ENCODE assay signal across 9 cellular contexts in the genomic region with DNA sequence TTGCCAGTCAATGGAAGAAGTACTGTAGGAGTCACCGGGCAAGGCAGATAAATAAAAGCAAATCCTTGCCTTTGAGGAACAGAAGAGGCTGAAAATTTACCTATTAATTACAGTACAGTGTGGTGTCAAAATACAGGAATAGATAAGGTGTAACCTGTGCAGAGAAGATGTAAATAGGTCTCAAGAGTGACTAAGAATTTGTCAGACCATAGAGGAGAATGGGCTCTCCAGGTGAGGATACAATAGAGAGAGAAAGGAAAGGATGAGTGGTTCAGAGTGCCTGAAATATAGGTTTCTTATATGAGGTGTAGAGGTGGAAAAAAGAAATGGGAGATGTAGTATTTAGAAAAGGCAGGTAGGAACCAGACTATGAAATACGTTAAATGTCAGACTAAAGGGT. TPM values are rescaled to one million over a fixed set of nuclear protein-coding genes. Genes with fewer than 3 reads are reported as not detected.
DNase-seq lines count a peak whose midpoint lies in the region; ATAC-seq and TF ChIP-seq lines count a peak whose summit lies in the region.
"Had no signal": no experiment of that assay in that cellular context is flagged by ENCODE, and none has a peak within 500 bp of the region (broad histone marks: within the 10 kb centered on the region; RNA-seq: fewer than 3 reads in every experiment).

No MANE protein-coding gene starts in this region.

- H3K27me3 Mint-ChIP-seq in T-helper 2 cell treated with Interferon-gamma antibody and Interleukin-4, amounts not matched to agents 5 μg/mL and 100 μg/mL, for 36 hours (ENCODE audit: low read depth): no peaks in the 10 kb centered on the region
- no peaks in the 10 kb centered on the region for H3K27me3 Mint-ChIP-seq in activated CD4-positive, alpha-beta memory T cell treated with anti-CD3 and anti-CD28 coated beads, Interleukin-2, amount 10 ng/mL, durations not matched to agents 7 days and 5 days
- peaks cover 2% of the 10 kb centered on the region for H3K27me3 Mint-ChIP-seq in glutamatergic neuron (ENCODE audit: unreplicated experiment)
- H3K27me3 Mint-ChIP-seq in CD14-positive monocyte (ENCODE audit: low read depth in 3 of 3): peaks cover 0 to 11% (median 2%) of the 10 kb centered on the region in 3 donors

- no peak overlapping the region for H3K14ac ChIP-seq in trophoblast cell (ENCODE audit: low read length)

- no peak overlapping the region for H3K27ac ChIP-seq in trophoblast cell (ENCODE audit: low read depth, low read length)

- POLR2A ChIA-PET in activated CD4-positive, alpha-beta memory T cell treated with anti-CD3 and anti-CD28 coated beads, Interleukin-2, amount 10 ng/mL, durations not matched to agents 7 days and 5 days (lab: Charles Lee): no interaction called here

- H2AFZ ChIP-seq in trophoblast cell (ENCODE audit: insufficient read depth, low read length, poor library complexity): no peak overlapping the region

- peak overlapping the region; percentile 76 for H3K4me2 ChIP-seq in trophoblast cell (ENCODE audit: low read length)

- H3K4me3 ChIP-seq in trophoblast cell (ENCODE audit: low read depth, low read length): no peak overlapping the region

- TF ChIP-seq CTCF in glutamatergic neuron (IDR thresholded peaks at IDR 0.05; ENCODE audit: partially characterized antibody, unreplicated experiment) (no peak), CD14-positive monocyte (IDR thresholded peaks at IDR 0.05) (no peak)

- no peak for DNase-seq in T-helper 2 cell treated with Interferon-gamma antibody and Interleukin-4, amounts not matched to agents 5 μg/mL and 100 μg/mL, for 36 hours (ENCODE audit: low spot score)
- DNase-seq in T-helper 2 cell (no peak), glutamatergic neuron (no peak), trophoblast cell (no peak), CD14-positive monocyte (ENCODE audit: low spot score) (no peak), NCI-H345 (lab: John Stamatoyannopoulos, UW) (no peak)
- no peak for DNase-seq in activated CD4-positive, alpha-beta memory T cell treated with anti-CD3 and anti-CD28 coated beads, Interleukin-2, amount 10 ng/mL, durations not matched to agents 7 days and 5 days
- DNase-seq: NCI-H187 had no signal

- no peak overlapping the region for H3K4ac ChIP-seq in trophoblast cell (ENCODE audit: low read depth, low read length)

- H3K36me3 ChIP-seq in trophoblast cell (ENCODE audit: control insufficient read depth in 1 of 2, insufficient read depth in 2 of 2, low read length in 2 of 2): no peaks in the 10 kb centered on the region

- H3K79me2 ChIP-seq in trophoblast cell (ENCODE audit: control insufficient read depth, insufficient read depth, low read length, poor library complexity): no peaks in the 10 kb centered on the region

- peak overlapping the region; percentile 97 for H3K4me3 Mint-ChIP-seq in T-helper 2 cell treated with Interferon-gamma antibody and Interleukin-4, amounts not matched to agents 5 μg/mL and 100 μg/mL, for 36 hours
- H3K4me3 Mint-ChIP-seq in activated CD4-positive, alpha-beta memory T cell treated with anti-CD3 and anti-CD28 coated beads, Interleukin-2, amount 10 ng/mL, durations not matched to agents 7 days and 5 days: peak overlapping the region; percentile 92
- H3K4me3 Mint-ChIP-seq in glutamatergic neuron (ENCODE audit: unreplicated experiment) (peak overlapping the region; percentile 94), CD14-positive monocyte (peak overlapping the region in 1 of 2 donors; percentile 90)

- ATAC-seq in GM18858 (IDR thresholded peaks at IDR 0.05; ENCODE audit: unreplicated experiment): no peak

- peaks cover 4% of the 10 kb centered on the region for H3K9me3 Mint-ChIP-seq in T-helper 2 cell treated with Interferon-gamma antibody and Interleukin-4, amounts not matched to agents 5 μg/mL and 100 μg/mL, for 36 hours
- H3K9me3 Mint-ChIP-seq in activated CD4-positive, alpha-beta memory T cell treated with anti-CD3 and anti-CD28 coated beads, Interleukin-2, amount 10 ng/mL, durations not matched to agents 7 days and 5 days: peaks cover 3% of the 10 kb centered on the region
- H3K9me3 Mint-ChIP-seq in glutamatergic neuron (ENCODE audit: unreplicated experiment) (peaks cover 8% of the 10 kb centered on the region), CD14-positive monocyte (peaks cover 0 to 5% (median 0%) of the 10 kb centered on the region in 7 donors)

- peaks cover 17% of the 10 kb centered on the region for H3K4me1 Mint-ChIP-seq in T-helper 2 cell treated with Interferon-gamma antibody and Interleukin-4, amounts not matched to agents 5 μg/mL and 100 μg/mL, for 36 hours (ENCODE audit: low read depth)
- peaks cover 21% of the 10 kb centered on the region for H3K4me1 Mint-ChIP-seq in activated CD4-positive, alpha-beta memory T cell treated with anti-CD3 and anti-CD28 coated beads, Interleukin-2, amount 10 ng/mL, durations not matched to agents 7 days and 5 days
- H3K4me1 Mint-ChIP-seq in glutamatergic neuron (ENCODE audit: low read depth, unreplicated experiment): peaks cover under 1% of the 10 kb centered on the region
- H3K4me1 Mint-ChIP-seq in CD14-positive monocyte: peaks cover 18% of the 10 kb centered on the region

- CTCF ChIA-PET in activated CD4-positive, alpha-beta memory T cell treated with anti-CD3 and anti-CD28 coated beads, Interleukin-2, amount 10 ng/mL, durations not matched to agents 7 days and 5 days (lab: Charles Lee): interaction anchor here (1.8 kb wide), 1 partner anchor 57 kb away, joined by 4 read pairs; the partner anchor contains the start of gene ZC3H12B

- no CpG with 5 or more reads among the region's 2 CpGs for whole genome bisulfite sequencing in trophoblast cell (ENCODE audit: extremely low coverage, insufficient coverage, insufficient read length)

- intact Hi-C loops in CD14-positive monocyte (cut with micrococcal nuclease): no loop called here

- no peak overlapping the region for H4K12ac ChIP-seq in trophoblast cell (ENCODE audit: low read depth, low read length)

- no peak overlapping the region for H3K9ac ChIP-seq in trophoblast cell (ENCODE audit: low read length)

- H4K8ac ChIP-seq in trophoblast cell (ENCODE audit: low read depth, low read length): peak overlapping the region; percentile 38

- H4K91ac ChIP-seq in trophoblast cell (ENCODE audit: low read depth, low read length): no peak overlapping the region

- no peak overlapping the region for H3K27ac Mint-ChIP-seq in T-helper 2 cell treated with Interferon-gamma antibody and Interleukin-4, amounts not matched to agents 5 μg/mL and 100 μg/mL, for 36 hours
- H3K27ac Mint-ChIP-seq in activated CD4-positive, alpha-beta memory T cell treated with anti-CD3 and anti-CD28 coated beads, Interleukin-2, amount 10 ng/mL, durations not matched to agents 7 days and 5 days: no peak overlapping the region
- H3K27ac Mint-ChIP-seq in glutamatergic neuron (ENCODE audit: unreplicated experiment) (no peak overlapping the region), CD14-positive monocyte (no peak overlapping the region)

- H2AK5ac ChIP-seq in trophoblast cell (ENCODE audit: low read length): no peak overlapping the region

- no peak overlapping the region for H2BK5ac ChIP-seq in trophoblast cell (ENCODE audit: low read depth, low read length, poor library complexity)

- no peak overlapping the region for H3K23ac ChIP-seq in trophoblast cell (ENCODE audit: low read length)

- H3K9me3 ChIP-seq in trophoblast cell (ENCODE audit: insufficient read depth, low read depth, low read length): no peaks in the 10 kb centered on the region

- no peak overlapping the region for H3K18ac ChIP-seq in trophoblast cell (ENCODE audit: low read length)

- no peaks in the 10 kb centered on the region for H3K27me3 ChIP-seq in trophoblast cell (ENCODE audit: insufficient read depth, low read length)

- H2BK120ac ChIP-seq in trophoblast cell (ENCODE audit: insufficient read depth, low read length, poor library complexity): no peak overlapping the region

- peaks cover 0 to 2% of the 10 kb centered on the region in 2 experiments for H3K4me1 ChIP-seq in trophoblast cell (ENCODE audit: control insufficient read depth in 1 of 2, insufficient read depth in 2 of 2, low read length in 2 of 2)

- H2BK12ac ChIP-seq in trophoblast cell (ENCODE audit: low read length): no peak overlapping the region

- H3K79me1 ChIP-seq in trophoblast cell (ENCODE audit: low read length): peaks cover 2% of the 10 kb centered on the region

- peaks cover 4% of the 10 kb centered on the region for H3K36me3 Mint-ChIP-seq in T-helper 2 cell treated with Interferon-gamma antibody and Interleukin-4, amounts not matched to agents 5 μg/mL and 100 μg/mL, for 36 hours (ENCODE audit: low read depth)
- peaks cover 6% of the 10 kb centered on the region for H3K36me3 Mint-ChIP-seq in activated CD4-positive, alpha-beta memory T cell treated with anti-CD3 and anti-CD28 coated beads, Interleukin-2, amount 10 ng/mL, durations not matched to agents 7 days and 5 days (ENCODE audit: low read depth)
- H3K36me3 Mint-ChIP-seq in glutamatergic neuron (ENCODE audit: unreplicated experiment): peaks cover 9% of the 10 kb centered on the region
- H3K36me3 Mint-ChIP-seq in CD14-positive monocyte: no peaks in the 10 kb centered on the region

RNA-seq across cellular contexts. Expression of gene ZC4H2, which starts 0.8 kb away (rescaled TPM):
- 10 to 100 TPM; 11.0 to 13.1 TPM for total RNA-seq in activated CD4-positive, alpha-beta memory T cell treated with anti-CD3 and anti-CD28 coated beads, Interleukin-2, amount 10 ng/mL, durations not matched to agents 7 days and 5 days
- 48.0 TPM for total RNA-seq in glutamatergic neuron (ENCODE audit: unreplicated experiment)
- 9.2 and 10.2 TPM in 2 replicates for polyA plus RNA-seq in trophoblast cell (2013)
- polyA plus RNA-seq in CD14-positive monocyte: 1 to 10 TPM; 1.9 to 2.9 TPM

RNA-seq across cellular contexts. Expression of gene ZC3H12B, which starts 57.6 kb away (rescaled TPM):
- 1 to 10 TPM; 1.3 TPM for total RNA-seq in activated CD4-positive, alpha-beta memory T cell treated with anti-CD3 and anti-CD28 coated beads, Interleukin-2, amount 10 ng/mL, durations not matched to agents 7 days and 5 days
- 0.20 TPM for total RNA-seq in glutamatergic neuron (ENCODE audit: unreplicated experiment)
- 0.70 and 0.71 TPM in 2 replicates for polyA plus RNA-seq in trophoblast cell (2013)
- polyA plus RNA-seq in CD14-positive monocyte: not detected
